8 cellular contexts compared by ENCODE assay signal in the genomic region with DNA sequence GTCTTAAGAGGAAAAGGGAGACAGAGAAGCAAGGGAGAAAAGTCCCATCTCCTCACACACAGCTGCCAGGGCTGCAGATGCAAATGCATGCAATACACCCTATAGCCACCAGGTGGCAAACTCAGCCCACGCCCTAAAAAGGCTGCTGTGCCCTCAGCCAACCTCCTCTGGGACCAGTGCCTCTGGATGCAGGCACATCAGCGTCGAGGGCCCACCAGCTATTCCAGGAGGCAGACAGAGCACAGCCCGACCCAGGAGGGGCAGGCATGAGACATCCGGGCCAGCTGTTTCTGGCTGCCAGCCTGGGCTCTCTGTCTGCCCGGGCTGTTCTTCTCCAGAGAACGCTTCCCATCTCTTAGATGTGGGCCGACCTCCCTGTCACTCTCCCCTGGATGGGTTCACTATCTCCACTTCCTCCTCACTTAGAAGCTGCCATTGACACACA.
DNase-seq lines count a peak whose midpoint lies in the region; ATAC-seq, FAIRE-seq and TF ChIP-seq lines count a peak whose summit lies in the region.

No MANE protein-coding gene starts in this region.

- H3K27me3 Mint-ChIP-seq in nephron progenitor cell (ENCODE audit: low read depth, poor library complexity): peaks cover 6% of the 10 kb centered on the region
- no peaks in the 10 kb centered on the region for H3K27me3 Mint-ChIP-seq in stimulated activated naive B cell treated with anti-CD40 and anti-IgM and Interleukin-4, amounts not matched to agents 10 μg/mL and 1 μg/mL and 100 μg/mL, for 72 hours

- TF ChIP-seq RAD21 in Ishikawa (IDR thresholded peaks at IDR 0.05; ENCODE audit: low read depth): peak; percentile 97

- peak; percentile 73 to 81 for ATAC-seq in stimulated activated naive B cell treated with anti-CD40 and anti-IgM and Interleukin-4, amounts not matched to agents 10 μg/mL and 1 μg/mL and 100 μg/mL, for 72 hours (replicated peaks)
- ATAC-seq in GM21381 (IDR thresholded peaks at IDR 0.05; ENCODE audit: unreplicated experiment): no peak

- TF ChIP-seq EP300 in Ishikawa (IDR thresholded peaks at IDR 0.05; ENCODE audit: borderline replicate concordance): no peak

- H3K9me3 Mint-ChIP-seq in nephron progenitor cell: no peaks in the 10 kb centered on the region
- H3K9me3 Mint-ChIP-seq in stimulated activated naive B cell treated with anti-CD40 and anti-IgM and Interleukin-4, amounts not matched to agents 10 μg/mL and 1 μg/mL and 100 μg/mL, for 72 hours: no peaks in the 10 kb centered on the region

- TF ChIP-seq CTCF in nephron progenitor cell (IDR thresholded peaks at IDR 0.05): peak; percentile 94

- DNase-seq in DMS79 treated with DMSO at 0.1 percent for 48 hours (lab: John Stamatoyannopoulos, UW) (peak; percentile 83), RCC 7860 (ENCODE audit: low spot score) (peak; percentile 31), activated T-helper 1 cell treated with Interleukin-2 at 50 U/mL for 16 hours (ENCODE audit: low read depth) (peak; percentile 55), fibroblast of peridontal ligament (ENCODE audit: extremely low read depth) (peak; percentile 65), nephron progenitor cell (peak; percentile 84)
- DNase-seq in stimulated activated naive B cell treated with anti-CD40 and anti-IgM and Interleukin-4, amounts not matched to agents 10 μg/mL and 1 μg/mL and 100 μg/mL, for 72 hours: peak; percentile 47

- no peak for FAIRE-seq in RCC 7860 (lab: Jason Lieb, UNC)

- peaks cover 9% of the 10 kb centered on the region for H3K4me1 Mint-ChIP-seq in nephron progenitor cell
- peaks cover 13 to 26% of the 10 kb centered on the region in 2 donors for H3K4me1 Mint-ChIP-seq in stimulated activated naive B cell treated with anti-CD40 and anti-IgM and Interleukin-4, amounts not matched to agents 10 μg/mL and 1 μg/mL and 100 μg/mL, for 72 hours

- H3K36me3 Mint-ChIP-seq in nephron progenitor cell (ENCODE audit: low read depth): no peaks in the 10 kb centered on the region
- H3K36me3 Mint-ChIP-seq in stimulated activated naive B cell treated with anti-CD40 and anti-IgM and Interleukin-4, amounts not matched to agents 10 μg/mL and 1 μg/mL and 100 μg/mL, for 72 hours: no peaks in the 10 kb centered on the region

- no peak overlapping the region for H3K27ac Mint-ChIP-seq in nephron progenitor cell
- H3K27ac Mint-ChIP-seq in stimulated activated naive B cell treated with anti-CD40 and anti-IgM and Interleukin-4, amounts not matched to agents 10 μg/mL and 1 μg/mL and 100 μg/mL, for 72 hours: peak overlapping the region; percentile 57

- no peak overlapping the region for H3K4me3 Mint-ChIP-seq in nephron progenitor cell
- no peak overlapping the region for H3K4me3 Mint-ChIP-seq in stimulated activated naive B cell treated with anti-CD40 and anti-IgM and Interleukin-4, amounts not matched to agents 10 μg/mL and 1 μg/mL and 100 μg/mL, for 72 hours

TF ChIP-seq in Ishikawa, 13 proteins besides CTCF, POLR2A, EP300 and RAD21:
- no peak for TF ChIP-seq ZBTB7A (IDR thresholded peaks at IDR 0.05; ENCODE audit: low read depth)
- TF ChIP-seq YY1 (IDR thresholded peaks at IDR 0.05; ENCODE audit: low read depth): no peak
- TF ChIP-seq EGR1 (IDR thresholded peaks at IDR 0.05): no peak
- TF ChIP-seq CEBPB (IDR thresholded peaks at IDR 0.05): no peak
- no peak for TF ChIP-seq TEAD4 (IDR thresholded peaks at IDR 0.05)
- no peak for TF ChIP-seq TCF12 (IDR thresholded peaks at IDR 0.05; ENCODE audit: low read depth)
- no peak for TF ChIP-seq CREB1 (IDR thresholded peaks at IDR 0.05; ENCODE audit: low read depth)
- TF ChIP-seq TAF1 (IDR thresholded peaks at IDR 0.05; ENCODE audit: low read depth): no peak
- TF ChIP-seq, protein P1, sequence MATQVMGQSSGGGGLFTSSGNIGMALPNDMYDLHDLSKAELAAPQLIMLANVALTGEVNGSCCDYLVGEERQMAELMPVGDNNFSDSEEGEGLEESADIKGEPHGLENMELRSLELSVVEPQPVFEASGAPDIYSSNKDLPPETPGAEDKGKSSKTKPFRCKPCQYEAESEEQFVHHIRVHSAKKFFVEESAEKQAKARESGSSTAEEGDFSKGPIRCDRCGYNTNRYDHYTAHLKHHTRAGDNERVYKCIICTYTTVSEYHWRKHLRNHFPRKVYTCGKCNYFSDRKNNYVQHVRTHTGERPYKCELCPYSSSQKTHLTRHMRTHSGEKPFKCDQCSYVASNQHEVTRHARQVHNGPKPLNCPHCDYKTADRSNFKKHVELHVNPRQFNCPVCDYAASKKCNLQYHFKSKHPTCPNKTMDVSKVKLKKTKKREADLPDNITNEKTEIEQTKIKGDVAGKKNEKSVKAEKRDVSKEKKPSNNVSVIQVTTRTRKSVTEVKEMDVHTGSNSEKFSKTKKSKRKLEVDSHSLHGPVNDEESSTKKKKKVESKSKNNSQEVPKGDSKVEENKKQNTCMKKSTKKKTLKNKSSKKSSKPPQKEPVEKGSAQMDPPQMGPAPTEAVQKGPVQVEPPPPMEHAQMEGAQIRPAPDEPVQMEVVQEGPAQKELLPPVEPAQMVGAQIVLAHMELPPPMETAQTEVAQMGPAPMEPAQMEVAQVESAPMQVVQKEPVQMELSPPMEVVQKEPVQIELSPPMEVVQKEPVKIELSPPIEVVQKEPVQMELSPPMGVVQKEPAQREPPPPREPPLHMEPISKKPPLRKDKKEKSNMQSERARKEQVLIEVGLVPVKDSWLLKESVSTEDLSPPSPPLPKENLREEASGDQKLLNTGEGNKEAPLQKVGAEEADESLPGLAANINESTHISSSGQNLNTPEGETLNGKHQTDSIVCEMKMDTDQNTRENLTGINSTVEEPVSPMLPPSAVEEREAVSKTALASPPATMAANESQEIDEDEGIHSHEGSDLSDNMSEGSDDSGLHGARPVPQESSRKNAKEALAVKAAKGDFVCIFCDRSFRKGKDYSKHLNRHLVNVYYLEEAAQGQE (IDR thresholded peaks at IDR 0.05; ENCODE audit: low read depth): no peak
- TF ChIP-seq, protein P2, sequence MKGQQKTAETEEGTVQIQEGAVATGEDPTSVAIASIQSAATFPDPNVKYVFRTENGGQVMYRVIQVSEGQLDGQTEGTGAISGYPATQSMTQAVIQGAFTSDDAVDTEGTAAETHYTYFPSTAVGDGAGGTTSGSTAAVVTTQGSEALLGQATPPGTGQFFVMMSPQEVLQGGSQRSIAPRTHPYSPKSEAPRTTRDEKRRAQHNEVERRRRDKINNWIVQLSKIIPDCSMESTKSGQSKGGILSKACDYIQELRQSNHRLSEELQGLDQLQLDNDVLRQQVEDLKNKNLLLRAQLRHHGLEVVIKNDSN (IDR thresholded peaks at IDR 0.05): no peak
- TF ChIP-seq, protein P3, sequence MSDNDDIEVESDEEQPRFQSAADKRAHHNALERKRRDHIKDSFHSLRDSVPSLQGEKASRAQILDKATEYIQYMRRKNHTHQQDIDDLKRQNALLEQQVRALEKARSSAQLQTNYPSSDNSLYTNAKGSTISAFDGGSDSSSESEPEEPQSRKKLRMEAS (IDR thresholded peaks at IDR 0.05): no peak
- no peak for TF ChIP-seq NFIC (IDR thresholded peaks at IDR 0.05)
- TF ChIP-seq FOXM1 (IDR thresholded peaks at IDR 0.05; ENCODE audit: borderline replicate concordance, low read depth): no peak

Comparison
In these comparisons a context has a peak if more than half of its experiments do, and no peak if none do; other contexts are left out.
1. DNase-seq: peak in every context shown above with its lines; median percentile 84 in nephron progenitor cell; 83 in DMS79 treated with DMSO at 0.1 percent for 48 hours; 65 in fibroblast of peridontal ligament; 55 in activated T-helper 1 cell treated with Interleukin-2 at 50 U/mL for 16 hours; 47 in stimulated activated naive B cell treated with anti-CD40 and anti-IgM and Interleukin-4, amounts not matched to agents 10 μg/mL and 1 μg/mL and 100 μg/mL, for 72 hours; 31 in RCC 7860.